In genomic region chr1:106456832-106457231, GRCh38 we compare ENCODE assay signal across 22 cellular contexts.
A peak's percentile ranks its signal among the peaks of the same experiment; 100 is the strongest.
DNase-seq lines count a peak whose midpoint lies in the region; TF ChIP-seq lines count a peak whose summit lies in the region.
"Had no signal": no experiment of that assay in that cellular context is flagged by ENCODE, and none has a peak within 500 bp of the region (broad histone marks: within the 10 kb centered on the region; RNA-seq: fewer than 3 reads in every experiment).

No MANE protein-coding gene starts in this region.

- H4K20me1 ChIP-seq in SU-DHL-6 (ENCODE audit: low read depth, low read length) (no peaks in the 10 kb centered on the region), osteoblast (ENCODE audit: insufficient read depth, low read length) (no peaks in the 10 kb centered on the region)
- H4K20me1 ChIP-seq: BLaER1 treated with 17β-estradiol and CSF1 and Interleukin-3, amounts not matched to agents 10 nM and 100 nM had no signal

- peak overlapping the region; percentile 16 for H2AFZ ChIP-seq in SU-DHL-6 (ENCODE audit: low read depth, low read length, severe bottlenecking)
- no peak overlapping the region for H2AFZ ChIP-seq in osteoblast (ENCODE audit: low read length)
- H2AFZ ChIP-seq: GM23248 had no signal

- H3K27ac ChIP-seq in SU-DHL-6 (ENCODE audit: low read depth, low read length), result no peak overlapping the region
- no peak overlapping the region for H3K27ac ChIP-seq in osteoblast (ENCODE audit: low read depth, low read length)
- H3K27ac ChIP-seq: 22Rv1; A549; BLaER1 treated with 17β-estradiol and CSF1 and Interleukin-3, amounts not matched to agents 10 nM and 100 nM; GM23248 had no signal

- no peaks in the 10 kb centered on the region for H3K27me3 ChIP-seq in SU-DHL-6 (ENCODE audit: low read length)
- no peaks in the 10 kb centered on the region for H3K27me3 ChIP-seq in osteoblast (ENCODE audit: insufficient read depth, low read length)
- H3K27me3 ChIP-seq: BE2C; BLaER1 treated with 17β-estradiol and CSF1 and Interleukin-3, amounts not matched to agents 10 nM and 100 nM had no signal

- H3K4me3 ChIP-seq in SU-DHL-6 (ENCODE audit: insufficient read depth, low read length, poor library complexity, severe bottlenecking) (no peak overlapping the region), osteoblast (ENCODE audit: insufficient read depth, low read length) (no peak overlapping the region)
- H3K4me3 ChIP-seq: A549; BLaER1 treated with 17β-estradiol and CSF1 and Interleukin-3, amounts not matched to agents 10 nM and 100 nM; GM12878; GM23248 had no signal

- DNase-seq in NCI-H1417 (lab: John Stamatoyannopoulos, UW), result peak in 2 of 3 experiments; percentile 27 to 75
- DNase-seq in NCI-H1417 treated with DMSO at 0.1 percent for 48 hours (lab: John Stamatoyannopoulos, UW), result no peak
- DNase-seq in osteoblast (ENCODE audit: insufficient read length, low spot score, missing footprints), result peak; percentile 11
- DNase-seq in cortex of kidney (lab: John Stamatoyannopoulos, UW), result no peak
- no peak for DNase-seq in NCI-H1105 treated with DMSO at 0.1 percent for 48 hours (lab: John Stamatoyannopoulos, UW)
- DNase-seq: ACHN; AML-193; BE2C; CD4-positive, alpha-beta T cell; CD8-positive, alpha-beta memory T cell; DMS 273 treated with DMSO at 0.1 percent for 48 hours; DMS79; EL; GDM1; GM23248; H7; HCEC 1CT had no signal

- H3K4me1 ChIP-seq in osteoblast (ENCODE audit: insufficient read depth, low read length), result no peaks in the 10 kb centered on the region
- H3K4me1 ChIP-seq: A549; BLaER1 treated with 17β-estradiol and CSF1 and Interleukin-3, amounts not matched to agents 10 nM and 100 nM had no signal

- no peaks in the 10 kb centered on the region for H3K9me2 ChIP-seq in SU-DHL-6 (replicated peaks; ENCODE audit: insufficient read depth, low read length)

- H3K4me2 ChIP-seq in SU-DHL-6 (ENCODE audit: low read depth, low read length, poor library complexity, severe bottlenecking) (no peak overlapping the region), osteoblast (ENCODE audit: insufficient read depth, low read length) (no peak overlapping the region)
- H3K4me2 ChIP-seq: A549; BLaER1 treated with 17β-estradiol and CSF1 and Interleukin-3, amounts not matched to agents 10 nM and 100 nM had no signal

- H3K9me3 ChIP-seq in SU-DHL-6 (ENCODE audit: insufficient read depth, low read length) (no peaks in the 10 kb centered on the region), osteoblast (ENCODE audit: low read depth, low read length) (no peaks in the 10 kb centered on the region)
- H3K9me3 ChIP-seq: A549; BE2C; BLaER1 treated with 17β-estradiol and CSF1 and Interleukin-3, amounts not matched to agents 10 nM and 100 nM had no signal

- TF ChIP-seq CTCF in SU-DHL-6 (IDR thresholded peaks at IDR 0.05; ENCODE audit: insufficient read depth, low read length, poor library complexity, severe bottlenecking) (no peak), osteoblast (IDR thresholded peaks at IDR 0.05; ENCODE audit: extremely low read depth, low read depth, low read length) (no peak)

- no peaks in the 10 kb centered on the region for H3F3A ChIP-seq in SU-DHL-6 (ENCODE audit: insufficient read depth)

- no peaks in the 10 kb centered on the region for H3K36me3 ChIP-seq in SU-DHL-6 (ENCODE audit: low read length)
- H3K36me3 ChIP-seq in osteoblast (ENCODE audit: insufficient read depth, low read length), result no peaks in the 10 kb centered on the region
- H3K36me3 ChIP-seq: BE2C; BLaER1 treated with 17β-estradiol and CSF1 and Interleukin-3, amounts not matched to agents 10 nM and 100 nM had no signal

- H3K9ac ChIP-seq in SU-DHL-6 (ENCODE audit: low read length), result no peak overlapping the region
- H3K9ac ChIP-seq: BLaER1 treated with 17β-estradiol and CSF1 and Interleukin-3, amounts not matched to agents 10 nM and 100 nM; GM23248 had no signal

- H3K79me2 ChIP-seq in SU-DHL-6 (ENCODE audit: insufficient read depth, low read length), result no peaks in the 10 kb centered on the region
- H3K79me2 ChIP-seq in osteoblast (ENCODE audit: insufficient read depth, low read length), result no peaks in the 10 kb centered on the region

Comparison
In these comparisons a context has a peak if more than half of its experiments do, and no peak if none do; other contexts are left out.
1. DNase-seq: peak in NCI-H1417 (2 of 3) and osteoblast (single experiment); none in NCI-H1417 treated with DMSO at 0.1 percent for 48 hours (single experiment), cortex of kidney (single experiment) and NCI-H1105 treated with DMSO at 0.1 percent for 48 hours (single experiment).